26 cellular contexts compared by ENCODE assay signal in the genomic region with DNA sequence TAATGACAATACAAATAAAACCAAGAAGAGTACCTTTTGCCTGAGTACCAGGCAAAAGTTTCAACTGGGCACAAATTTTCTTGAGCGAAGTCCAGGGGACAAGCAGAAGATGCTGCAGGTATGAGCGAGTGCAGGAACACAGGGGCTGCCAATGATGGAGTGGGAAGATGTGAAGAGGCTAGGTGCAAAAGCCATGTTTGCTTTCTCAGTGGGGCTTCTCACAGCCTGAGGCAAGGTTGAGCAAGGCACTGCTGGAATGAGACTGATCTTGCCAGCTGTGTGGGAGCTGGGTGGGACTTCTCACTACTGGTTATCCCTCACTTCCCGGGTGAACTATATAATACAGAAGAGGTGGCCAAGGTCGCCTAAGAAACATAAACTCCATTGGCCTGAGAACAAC.
"Had no signal": no experiment of that assay in that cellular context is flagged by ENCODE, and none has a peak within 500 bp of the region (broad histone marks: within the 10 kb centered on the region; RNA-seq: fewer than 3 reads in every experiment).

No MANE protein-coding gene starts in this region.

- H3K36me3 Mint-ChIP-seq: activated CD8-positive, alpha-beta memory T cell treated with anti-CD3 and anti-CD28 coated beads, Interleukin-2, amount 10 ng/mL, durations not matched to agents 7 days and 5 days; activated naive CD4-positive, alpha-beta T cell treated with anti-CD3 and anti-CD28 coated beads, Interleukin-2, amount 10 ng/mL, durations not matched to agents 7 days and 5 days had no signal

- DNase-seq: activated CD4-positive, alpha-beta T cell treated with anti-CD3 and anti-CD28 coated beads, Interleukin-2, amount 10 ng/mL, durations not matched to agents 7 days and 5 days; activated CD4-positive, CD25-positive, alpha-beta regulatory T cell treated with anti-CD3 and anti-CD28 coated beads, Interleukin-2, amount 50 U/mL, for 72 hours; activated CD8-positive, alpha-beta memory T cell treated with anti-CD3 and anti-CD28 coated beads, Interleukin-2, amount 10 ng/mL, durations not matched to agents 7 days and 5 days; activated CD8-positive, alpha-beta T cell treated with anti-CD3 and anti-CD28 coated beads for 36 hours; activated effector memory CD4-positive, alpha-beta T cell treated with anti-CD3 and anti-CD28 coated beads, Interleukin-2, amount 50 U/mL, for 16 hours; activated naive CD4-positive, alpha-beta T cell treated with anti-CD3 and anti-CD28 coated beads, Interleukin-2, amount 10 ng/mL, durations not matched to agents 7 days and 5 days; activated T-cell treated with anti-CD3 and anti-CD28 coated beads for 4 hours; body of pancreas; dermis blood vessel endothelial cell; effector CD8-positive, alpha-beta T cell; glutamatergic neuron; islet precursor cell; left cardiac atrium; ovary; right cardiac atrium; stimulated activated CD4-positive, alpha-beta T cell treated with anti-CD3 and anti-CD28 coated beads, Interleukin-4, amount 100 ng/mL, for 24 hours; stimulated activated naive CD8-positive, alpha-beta T cell treated with anti-CD3 and anti-CD28 coated beads, Interleukin-15, Interleukin-2, amounts not matched to agents 100 U/mL and 50 U/mL, for 24 hours; substantia nigra; thyroid gland; upper lobe of right lung had no signal

- H3K9me3 Mint-ChIP-seq: activated CD4-positive, alpha-beta T cell treated with anti-CD3 and anti-CD28 coated beads, Interleukin-2, amount 10 ng/mL, durations not matched to agents 7 days and 5 days; activated CD8-positive, alpha-beta T cell treated with anti-CD3 and anti-CD28 coated beads for 36 hours; activated naive CD4-positive, alpha-beta T cell treated with anti-CD3 and anti-CD28 coated beads, Interleukin-2, amount 10 ng/mL, durations not matched to agents 7 days and 5 days had no signal

- H3K4me3 Mint-ChIP-seq: activated CD4-positive, alpha-beta T cell treated with anti-CD3 and anti-CD28 coated beads, Interleukin-2, amount 10 ng/mL, durations not matched to agents 7 days and 5 days; activated CD8-positive, alpha-beta memory T cell treated with anti-CD3 and anti-CD28 coated beads, Interleukin-2, amount 10 ng/mL, durations not matched to agents 7 days and 5 days; activated CD8-positive, alpha-beta T cell treated with anti-CD3 and anti-CD28 coated beads for 36 hours; activated naive CD4-positive, alpha-beta T cell treated with anti-CD3 and anti-CD28 coated beads, Interleukin-2, amount 10 ng/mL, durations not matched to agents 7 days and 5 days; nephron; T-helper 2 cell treated with Interferon-gamma antibody and Interleukin-4, amounts not matched to agents 5 μg/mL and 100 μg/mL, for 36 hours had no signal

- H3K4me1 Mint-ChIP-seq: activated CD4-positive, alpha-beta T cell treated with anti-CD3 and anti-CD28 coated beads, Interleukin-2, amount 10 ng/mL, durations not matched to agents 7 days and 5 days; activated CD8-positive, alpha-beta memory T cell treated with anti-CD3 and anti-CD28 coated beads, Interleukin-2, amount 10 ng/mL, durations not matched to agents 7 days and 5 days; activated naive CD4-positive, alpha-beta T cell treated with anti-CD3 and anti-CD28 coated beads, Interleukin-2, amount 10 ng/mL, durations not matched to agents 7 days and 5 days; nephron had no signal

- H3K9me3 ChIP-seq: body of pancreas, esophagus muscularis mucosa, neutrophil, ovary, thyroid gland, upper lobe of right lung had no signal

- H3K36me3 ChIP-seq: esophagus muscularis mucosa, neutrophil, ovary, thyroid gland, upper lobe of right lung had no signal

- H3K27me3 ChIP-seq: body of pancreas, esophagus muscularis mucosa, hepatocyte, neutrophil, ovary, thyroid gland, upper lobe of right lung had no signal

- H3K27me3 Mint-ChIP-seq: activated CD4-positive, alpha-beta T cell treated with anti-CD3 and anti-CD28 coated beads, Interleukin-2, amount 10 ng/mL, durations not matched to agents 7 days and 5 days; activated CD8-positive, alpha-beta memory T cell treated with anti-CD3 and anti-CD28 coated beads, Interleukin-2, amount 10 ng/mL, durations not matched to agents 7 days and 5 days; activated CD8-positive, alpha-beta T cell treated with anti-CD3 and anti-CD28 coated beads for 36 hours; activated naive CD4-positive, alpha-beta T cell treated with anti-CD3 and anti-CD28 coated beads, Interleukin-2, amount 10 ng/mL, durations not matched to agents 7 days and 5 days had no signal

- H3K27ac Mint-ChIP-seq: activated CD4-positive, alpha-beta T cell treated with anti-CD3 and anti-CD28 coated beads, Interleukin-2, amount 10 ng/mL, durations not matched to agents 7 days and 5 days; activated CD8-positive, alpha-beta T cell treated with anti-CD3 and anti-CD28 coated beads for 36 hours; activated naive CD4-positive, alpha-beta T cell treated with anti-CD3 and anti-CD28 coated beads, Interleukin-2, amount 10 ng/mL, durations not matched to agents 7 days and 5 days; nephron; T-helper 2 cell treated with Interferon-gamma antibody and Interleukin-4, amounts not matched to agents 5 μg/mL and 100 μg/mL, for 36 hours had no signal

- H3K27ac ChIP-seq: body of pancreas, esophagus muscularis mucosa, hepatocyte, neutrophil, ovary, thyroid gland, upper lobe of right lung, VCaP had no signal

- H3K4me3 ChIP-seq: body of pancreas, esophagus muscularis mucosa, hepatocyte, ovary, thyroid gland, upper lobe of right lung had no signal

- H3K4me1 ChIP-seq: body of pancreas, esophagus muscularis mucosa, thyroid gland, upper lobe of right lung had no signal
